ENCODE assay signal across 36 cellular contexts in genomic region chr5:151293624-151294023, GRCh38. TPM values are rescaled to one million over a fixed set of nuclear protein-coding genes. Genes with fewer than 3 reads are reported as not detected.
"Had no signal": no experiment of that assay in that cellular context is flagged by ENCODE, and none has a peak within 500 bp of the region (broad histone marks: within the 10 kb centered on the region; RNA-seq: fewer than 3 reads in every experiment).

No MANE protein-coding gene starts in this region.

- H3K9me3 Mint-ChIP-seq: activated CD4-positive, alpha-beta memory T cell treated with anti-CD3 and anti-CD28 coated beads, Interleukin-2, amount 10 ng/mL, durations not matched to agents 7 days and 5 days; activated CD4-positive, alpha-beta T cell treated with anti-CD3 and anti-CD28 coated beads, Interleukin-2, amount 10 ng/mL, durations not matched to agents 7 days and 5 days; activated naive CD4-positive, alpha-beta T cell treated with anti-CD3 and anti-CD28 coated beads, Interleukin-2, amount 10 ng/mL, durations not matched to agents 7 days and 5 days; activated naive CD4-positive, alpha-beta T cell treated with anti-CD3 and anti-CD28 coated beads, Interleukin-2, amount 50 U/mL, for 72 hours; activated naive CD8-positive, alpha-beta T cell treated with anti-CD3 and anti-CD28 coated beads, Interleukin-2, amount 10 ng/mL, durations not matched to agents 7 days and 5 days; activated T-cell treated with anti-CD3 and anti-CD28 coated beads, Interleukin-2, amount 50 U/mL, for 24 hours; activated T-cell treated with anti-CD3 and anti-CD28 coated beads, Interleukin-2, amount 50 U/mL, for 72 hours; central memory CD8-positive, alpha-beta T cell; T-cell; T-helper 1 cell treated with Interleukin-12 subunit alpha and Interleukin-12 subunit beta and Interleukin-4 antibody, amounts not matched to agents 30 μg/mL and 1 μg/mL, for 36 hours; T-helper 2 cell treated with Interferon-gamma antibody and Interleukin-4, amounts not matched to agents 5 μg/mL and 100 μg/mL, for 36 hours had no signal

- H3K27ac ChIP-seq: ascending aorta, brain microvascular endothelial cell, coronary artery, dorsolateral prefrontal cortex, esophagus muscularis mucosa, foreskin keratinocyte, gastrocnemius medialis, heart left ventricle, WERI-Rb-1 had no signal

- H3K4me1 Mint-ChIP-seq: central memory CD8-positive, alpha-beta T cell had no signal

- H3K36me3 ChIP-seq: ascending aorta, brain microvascular endothelial cell, esophagus muscularis mucosa, gastrocnemius medialis, heart left ventricle, WERI-Rb-1 had no signal

- H3K4me1 ChIP-seq: ascending aorta, esophagus muscularis mucosa, gastrocnemius medialis had no signal

- H3K27me3 ChIP-seq: ascending aorta, brain microvascular endothelial cell, esophagus muscularis mucosa, foreskin keratinocyte, gastrocnemius medialis had no signal

- ATAC-seq: activated naive CD4-positive, alpha-beta T cell treated with anti-CD3 and anti-CD28 coated beads, Interleukin-2, amount 50 U/mL, for 72 hours; activated T-cell treated with anti-CD3 and anti-CD28 coated beads, Interleukin-2, amount 50 U/mL, for 72 hours; foreskin keratinocyte; gastrocnemius medialis; heart left ventricle; T-cell had no signal

- DNase-seq: activated CD4-positive, alpha-beta memory T cell treated with anti-CD3 and anti-CD28 coated beads, Interleukin-2, amount 10 ng/mL, durations not matched to agents 7 days and 5 days; activated CD4-positive, alpha-beta T cell treated with anti-CD3 and anti-CD28 coated beads for 4 hours; activated CD4-positive, alpha-beta T cell treated with anti-CD3 and anti-CD28 coated beads, Interleukin-2, amount 10 ng/mL, durations not matched to agents 7 days and 5 days; activated CD4-positive, alpha-beta T cell treated with anti-CD3 and anti-CD28 coated beads, Interleukin-2, amount 50 U/mL, for 4 hours; activated CD4-positive, CD25-positive, alpha-beta regulatory T cell; activated CD4-positive, CD25-positive, alpha-beta regulatory T cell treated with anti-CD3 and anti-CD28 coated beads, Interleukin-2, amount 50 U/mL, for 72 hours; activated CD8-positive, alpha-beta memory T cell treated with anti-CD3 and anti-CD28 coated beads, Interleukin-2, amount 50 U/mL, for 48 hours; activated gamma-delta T cell; activated naive CD4-positive, alpha-beta T cell; activated naive CD4-positive, alpha-beta T cell treated with anti-CD3 and anti-CD28 coated beads, Interleukin-2, amount 10 ng/mL, durations not matched to agents 7 days and 5 days; activated naive CD8-positive, alpha-beta T cell treated with anti-CD3 and anti-CD28 coated beads, Interleukin-2, amount 10 ng/mL, durations not matched to agents 7 days and 5 days; activated T-cell treated with anti-CD3 and anti-CD28 coated beads for 4 hours; activated T-cell treated with anti-CD3 and anti-CD28 coated beads, Interleukin-2, amount 50 U/mL, for 24 hours; activated T-cell treated with anti-CD3 and anti-CD28 coated beads, Interleukin-2, amount 50 U/mL, for 72 hours; brain microvascular endothelial cell; dorsolateral prefrontal cortex; effector memory CD4-positive, alpha-beta T cell; erythroblast; foreskin keratinocyte; gastrocnemius medialis; glutamatergic neuron; heart left ventricle; T-cell; T1000; WERI-Rb-1 had no signal

- H3K4me3 ChIP-seq: ascending aorta, coronary artery, dorsolateral prefrontal cortex, esophagus muscularis mucosa, gastrocnemius medialis, heart left ventricle had no signal

- H3K36me3 Mint-ChIP-seq: activated naive CD4-positive, alpha-beta T cell treated with anti-CD3 and anti-CD28 coated beads, Interleukin-2, amount 10 ng/mL, durations not matched to agents 7 days and 5 days; activated naive CD4-positive, alpha-beta T cell treated with anti-CD3 and anti-CD28 coated beads, Interleukin-2, amount 50 U/mL, for 72 hours; activated naive CD8-positive, alpha-beta T cell treated with anti-CD3 and anti-CD28 coated beads, Interleukin-2, amount 10 ng/mL, durations not matched to agents 7 days and 5 days; T-cell had no signal

- H3K9me3 ChIP-seq: ascending aorta, esophagus muscularis mucosa, gastrocnemius medialis, heart left ventricle had no signal

- H3K27ac Mint-ChIP-seq: activated CD4-positive, alpha-beta memory T cell treated with anti-CD3 and anti-CD28 coated beads, Interleukin-2, amount 10 ng/mL, durations not matched to agents 7 days and 5 days; activated CD4-positive, alpha-beta T cell treated with anti-CD3 and anti-CD28 coated beads, Interleukin-2, amount 10 ng/mL, durations not matched to agents 7 days and 5 days; activated naive CD4-positive, alpha-beta T cell treated with anti-CD3 and anti-CD28 coated beads, Interleukin-2, amount 10 ng/mL, durations not matched to agents 7 days and 5 days; activated naive CD4-positive, alpha-beta T cell treated with anti-CD3 and anti-CD28 coated beads, Interleukin-2, amount 50 U/mL, for 72 hours; activated naive CD8-positive, alpha-beta T cell treated with anti-CD3 and anti-CD28 coated beads, Interleukin-2, amount 10 ng/mL, durations not matched to agents 7 days and 5 days; activated T-cell treated with anti-CD3 and anti-CD28 coated beads, Interleukin-2, amount 50 U/mL, for 24 hours; activated T-cell treated with anti-CD3 and anti-CD28 coated beads, Interleukin-2, amount 50 U/mL, for 72 hours; dendritic cell treated with granulocyte-macrophage colony-stimulating factor and Interleukin-4, amounts not matched to agents 40 ng/mL and 50 ng/mL, for 4 days; T-cell; T-helper 1 cell treated with Interleukin-12 subunit alpha and Interleukin-12 subunit beta and Interleukin-4 antibody, amounts not matched to agents 30 μg/mL and 1 μg/mL, for 36 hours; T-helper 2 cell treated with Interferon-gamma antibody and Interleukin-4, amounts not matched to agents 5 μg/mL and 100 μg/mL, for 36 hours had no signal

- H3K27me3 Mint-ChIP-seq: dendritic cell treated with granulocyte-macrophage colony-stimulating factor and Interleukin-4, amounts not matched to agents 40 ng/mL and 50 ng/mL, for 4 days had no signal

- H3K4me3 Mint-ChIP-seq: activated CD4-positive, alpha-beta memory T cell treated with anti-CD3 and anti-CD28 coated beads, Interleukin-2, amount 10 ng/mL, durations not matched to agents 7 days and 5 days; activated CD4-positive, alpha-beta T cell treated with anti-CD3 and anti-CD28 coated beads, Interleukin-2, amount 10 ng/mL, durations not matched to agents 7 days and 5 days; activated naive CD4-positive, alpha-beta T cell treated with anti-CD3 and anti-CD28 coated beads, Interleukin-2, amount 10 ng/mL, durations not matched to agents 7 days and 5 days; activated naive CD8-positive, alpha-beta T cell treated with anti-CD3 and anti-CD28 coated beads, Interleukin-2, amount 10 ng/mL, durations not matched to agents 7 days and 5 days; activated T-cell treated with anti-CD3 and anti-CD28 coated beads, Interleukin-2, amount 50 U/mL, for 24 hours; activated T-cell treated with anti-CD3 and anti-CD28 coated beads, Interleukin-2, amount 50 U/mL, for 72 hours; central memory CD8-positive, alpha-beta T cell; dendritic cell treated with granulocyte-macrophage colony-stimulating factor and Interleukin-4, amounts not matched to agents 40 ng/mL and 50 ng/mL, for 4 days; T-cell; T-helper 1 cell treated with Interleukin-12 subunit alpha and Interleukin-12 subunit beta and Interleukin-4 antibody, amounts not matched to agents 30 μg/mL and 1 μg/mL, for 36 hours; T-helper 2 cell treated with Interferon-gamma antibody and Interleukin-4, amounts not matched to agents 5 μg/mL and 100 μg/mL, for 36 hours had no signal

- FAIRE-seq: bronchial epithelial cell had no signal

RNA-seq across cellular contexts. Expression of gene SLC36A3, which starts 9.9 kb away (rescaled TPM):
- total RNA-seq: activated CD4-positive, alpha-beta memory T cell treated with anti-CD3 and anti-CD28 coated beads, Interleukin-2, amount 10 ng/mL, durations not matched to agents 7 days and 5 days; activated CD4-positive, alpha-beta T cell treated with anti-CD3 and anti-CD28 coated beads, Interleukin-2, amount 10 ng/mL, durations not matched to agents 7 days and 5 days; activated naive CD4-positive, alpha-beta T cell treated with anti-CD3 and anti-CD28 coated beads, Interleukin-2, amount 50 U/mL, for 72 hours; activated naive CD8-positive, alpha-beta T cell treated with anti-CD3 and anti-CD28 coated beads, Interleukin-2, amount 10 ng/mL, durations not matched to agents 7 days and 5 days; ascending aorta; bronchial epithelial cell; cardiac septum; cerebellum; dorsolateral prefrontal cortex; esophagus muscularis mucosa; foreskin keratinocyte; gastrocnemius medialis; heart left ventricle; T-cell had no signal
- polyA plus RNA-seq: foreskin keratinocyte, heart left ventricle had no signal

RNA-seq across cellular contexts. Expression of gene SLC36A2, which starts 53.7 kb away (rescaled TPM):
- total RNA-seq: activated CD4-positive, alpha-beta memory T cell treated with anti-CD3 and anti-CD28 coated beads, Interleukin-2, amount 10 ng/mL, durations not matched to agents 7 days and 5 days; activated CD4-positive, alpha-beta T cell treated with anti-CD3 and anti-CD28 coated beads, Interleukin-2, amount 10 ng/mL, durations not matched to agents 7 days and 5 days; activated naive CD4-positive, alpha-beta T cell treated with anti-CD3 and anti-CD28 coated beads, Interleukin-2, amount 50 U/mL, for 72 hours; activated naive CD8-positive, alpha-beta T cell treated with anti-CD3 and anti-CD28 coated beads, Interleukin-2, amount 10 ng/mL, durations not matched to agents 7 days and 5 days; activated T-cell treated with anti-CD3 and anti-CD28 coated beads, Interleukin-2, amount 50 U/mL, for 72 hours; bronchial epithelial cell; cardiac septum; cerebellum; dorsolateral prefrontal cortex; esophagus muscularis mucosa; foreskin keratinocyte; T-cell had no signal
- polyA plus RNA-seq: foreskin keratinocyte had no signal
